ENCODE assay signal across 34 cellular contexts in genomic region chr9:7285199-7285598, GRCh38.
"Had no signal": no experiment of that assay in that cellular context is flagged by ENCODE, and none has a peak within 500 bp of the region (broad histone marks: within the 10 kb centered on the region; RNA-seq: fewer than 3 reads in every experiment).

No MANE protein-coding gene starts in this region.

- H3K27me3 ChIP-seq: MG63 had no signal

- H3K9me3 ChIP-seq: MG63 had no signal

- DNase-seq: Kasumi-1, MG63, MM.1S, MV-4-11, NCI-H1048, NCI-H1092, NCI-H1092 treated with DMSO at 0.1 percent for 48 hours, NCI-H1105, NCI-H1105 treated with DMSO at 0.1 percent for 48 hours, NCI-H1417 treated with DMSO at 0.1 percent for 48 hours, NCI-H1436, NCI-H1436 treated with DMSO at 0.1 percent for 48 hours, NCI-H146, NCI-H1694, NCI-H1694 treated with DMSO at 0.1 percent for 48 hours, NCI-H187, NCI-H187 treated with DMSO at 0.1 percent for 48 hours, NCI-H1930, NCI-H2029, NCI-H2029 treated with DMSO at 0.1 percent for 48 hours, NCI-H2081, NCI-H2081 treated with DMSO at 0.1 percent for 48 hours, NCI-H2107, NCI-H2171, NCI-H2171 treated with DMSO at 0.1 percent for 48 hours, NCI-H2227 treated with DMSO at 0.1 percent for 48 hours, NCI-H226, NCI-H345, NCI-H446, NCI-H446 treated with DMSO at 0.1 percent for 48 hours, NCI-H510A, NCI-H510A treated with DMSO at 0.1 percent for 48 hours, NCI-H524, NCI-H524 treated with DMSO at 0.1 percent for 48 hours had no signal

- H3K4me3 ChIP-seq: MG63 had no signal

- H3K36me3 ChIP-seq: MG63 had no signal
